ENCODE assay signal across 9 cellular contexts in the genomic region with DNA sequence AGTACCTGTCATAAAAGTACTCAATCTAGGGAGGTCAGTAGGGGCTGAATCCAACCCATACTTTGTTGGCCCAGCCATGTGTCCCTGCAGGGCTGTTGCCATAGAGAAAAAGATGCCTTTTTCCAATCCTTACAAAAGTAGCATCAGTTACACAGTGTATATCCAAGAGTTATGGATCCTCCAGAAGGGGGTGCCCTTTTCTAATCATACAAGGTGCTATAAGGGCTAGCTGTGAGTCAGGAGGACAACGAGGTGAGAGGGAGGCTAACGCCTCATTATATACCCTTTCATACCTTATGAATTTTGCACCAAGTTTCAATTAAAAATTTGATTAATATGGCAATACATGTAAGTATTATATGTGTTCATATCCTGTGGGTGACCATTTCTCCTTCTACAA. TPM values are rescaled to one million over a fixed set of nuclear protein-coding genes. Genes with fewer than 3 reads are reported as not detected.
A peak's percentile ranks its signal among the peaks of the same experiment; 100 is the strongest.
DNase-seq lines count a peak whose midpoint lies in the region; ATAC-seq and TF ChIP-seq lines count a peak whose summit lies in the region.
"Had no signal": no experiment of that assay in that cellular context is flagged by ENCODE, and none has a peak within 500 bp of the region (broad histone marks: within the 10 kb centered on the region; RNA-seq: fewer than 3 reads in every experiment).

No MANE protein-coding gene starts in this region.

- H3K4me3 ChIP-seq in HEK293 (ENCODE audit: low read depth, low read length) = no peak overlapping the region
- H3K4me3 ChIP-seq: transverse colon had no signal

- DNase-seq in EH (ENCODE audit: low read depth) = peak; percentile 31
- no peak for DNase-seq in T-helper 17 cell
- peak; percentile 24 for DNase-seq in iPS-NIHi11 (ENCODE audit: low spot score)
- no peak for DNase-seq in omental fat pad (ENCODE audit: low spot score)
- no peak for DNase-seq in NCI-H2029 (lab: John Stamatoyannopoulos, UW)
- DNase-seq: transverse colon had no signal

- no peaks in the 10 kb centered on the region for H3K9me3 ChIP-seq in HEK293 (ENCODE audit: control insufficient read depth, insufficient read depth, low read depth, low read length)
- no peaks in the 10 kb centered on the region for H3K9me3 ChIP-seq in T-helper 17 cell (ENCODE audit: control insufficient read depth, low read length, poor library complexity, severe bottlenecking)
- H3K9me3 ChIP-seq: transverse colon had no signal

- H3K27ac ChIP-seq in HEK293 (ENCODE audit: extremely low read depth, low read depth, low read length) = no peak overlapping the region
- H3K27ac ChIP-seq: transverse colon had no signal

- no peaks in the 10 kb centered on the region for H3K27me3 Mint-ChIP-seq in T-helper 17 cell

- POLR2A ChIA-PET in HEK293 (lab: Yijun Ruan, JAX) = no interaction called here

- no peaks in the 10 kb centered on the region for H3K36me3 Mint-ChIP-seq in T-helper 17 cell (ENCODE audit: low read depth)

- H3K27ac Mint-ChIP-seq in T-helper 17 cell = peak overlapping the region; percentile 27

- H3K4me3 Mint-ChIP-seq in T-helper 17 cell = no peak overlapping the region

- TF ChIP-seq CTCF in HEK293 (tag by site-specific recombination; IDR thresholded peaks at IDR 0.05) (no peak), omental fat pad (IDR thresholded peaks at IDR 0.05) (no peak)

- peaks cover 18% of the 10 kb centered on the region for H3K4me1 Mint-ChIP-seq in T-helper 17 cell

- CTCF ChIA-PET in HEK293 (lab: Yijun Ruan, JAX) = interaction anchor here (0.6 to 3.8 kb wide), 4 partner anchors 24 to 124 kb away, joined by 4 to 21 read pairs (median 4); no protein-coding TSS in a partner anchor

- H3K4me1 ChIP-seq in HEK293 (ENCODE audit: control insufficient read depth, insufficient read depth, low read length) = peaks cover 9% of the 10 kb centered on the region; the same call in 1 of the 2 replicates

- H3K36me3 ChIP-seq in HEK293 (ENCODE audit: control insufficient read depth in 2 of 2, insufficient read depth in 1 of 2, low read length in 2 of 2) = no peaks in the 10 kb centered on the region
- H3K36me3 ChIP-seq: transverse colon had no signal

- ATAC-seq in T-helper 17 cell = no peak
- no peak for ATAC-seq in GM18861 (IDR thresholded peaks at IDR 0.05; ENCODE audit: unreplicated experiment)
- no peak for ATAC-seq in omental fat pad (ENCODE audit: low FRiP score)
- no peak for ATAC-seq in GM21423 (IDR thresholded peaks at IDR 0.05; ENCODE audit: unreplicated experiment)

TF ChIP-seq in HEK293, 187 proteins besides CTCF, POLR2A, EP300 and RAD21:
- peak; percentile 51 for TF ChIP-seq ZNF654 (tag by site-specific recombination; IDR thresholded peaks at IDR 0.05; ENCODE audit: low read depth)
- no peak for TF ChIP-seq KLF16 (tag by site-specific recombination; IDR thresholded peaks at IDR 0.05)
- TF ChIP-seq ZNF660 (tag by site-specific recombination; IDR thresholded peaks at IDR 0.05) = 0 out of 2 replicates have a peak, but pooled peaks have one; percentile 26
- TF ChIP-seq ZBTB44 (tag by site-specific recombination; IDR thresholded peaks at IDR 0.05) = no peak
- no peak for TF ChIP-seq SP3 (tag by site-specific recombination; IDR thresholded peaks at IDR 0.05)
- no peak for TF ChIP-seq ZNF521 (tag by site-specific recombination; IDR thresholded peaks at IDR 0.05)

RNA-seq across cellular contexts. Expression of gene KIAA0825, which starts 4.8 kb away (rescaled TPM):
- 1 to 10 TPM; 2.6 to 3.0 TPM for total RNA-seq in T-helper 17 cell
- total RNA-seq in omental fat pad = 1 to 10 TPM; 2.5 to 9.3 (median 5.3) TPM

RNA-seq across cellular contexts. Expression of gene SLF1, which starts 4.9 kb away (rescaled TPM):
- total RNA-seq in T-helper 17 cell (1 to 10 TPM; 8.1 to 8.2 TPM), omental fat pad (10 to 100 TPM in 1 of 4 donors, 1 to 10 TPM in 3; 3.4 to 16.2 (median 7.4) TPM)

Comparison
In these comparisons a context has a peak if more than half of its experiments do, and no peak if none do; other contexts are left out.
1. DNase-seq: peak in EH (single experiment) and iPS-NIHi11 (single experiment); none in T-helper 17 cell (0 of 3), omental fat pad (single experiment) and NCI-H2029 (single experiment).